Comparison of ENCODE assay signal across 12 cellular contexts in the genomic region with DNA sequence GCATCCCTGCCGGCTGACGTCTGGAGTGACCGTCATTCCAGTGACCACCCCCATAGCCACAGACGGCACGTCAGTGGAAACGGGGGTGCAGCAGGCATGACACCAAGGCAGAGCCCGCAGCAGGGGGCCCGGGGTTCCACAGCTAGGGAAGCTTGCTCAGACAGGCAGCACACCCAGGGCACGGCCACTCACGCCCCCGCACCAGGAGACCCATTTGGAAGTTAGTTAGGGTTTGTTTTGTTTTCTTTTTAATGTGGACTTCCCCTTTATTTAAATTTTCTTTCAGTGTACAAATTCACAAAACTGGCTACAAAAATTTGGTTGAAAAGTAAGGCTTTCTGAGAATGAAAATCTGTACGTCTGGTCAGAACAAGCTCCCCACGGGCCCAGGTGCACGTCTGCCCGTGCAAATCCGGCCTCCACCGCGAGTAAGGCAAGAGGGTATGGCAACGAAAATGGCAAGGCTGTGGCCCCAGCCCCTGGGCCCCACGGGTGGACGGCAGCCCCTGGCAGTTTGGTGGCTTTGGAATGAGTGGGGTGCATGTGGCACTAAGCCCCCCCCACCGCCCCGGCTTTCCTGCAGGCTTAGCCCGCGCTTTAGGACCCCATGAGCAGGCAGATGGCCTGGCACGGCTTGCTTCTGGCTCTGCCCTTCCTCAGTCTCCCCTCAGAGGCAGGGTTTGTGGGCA.
A peak's percentile ranks its signal among the peaks of the same experiment; 100 is the strongest.
DNase-seq lines count a peak whose midpoint lies in the region; ATAC-seq, FAIRE-seq and TF ChIP-seq lines count a peak whose summit lies in the region.
"Had no signal": no experiment of that assay in that cellular context is flagged by ENCODE, and none has a peak within 500 bp of the region (broad histone marks: within the 10 kb centered on the region; RNA-seq: fewer than 3 reads in every experiment).

No MANE protein-coding gene starts in this region.

- H3K9me2 ChIP-seq in DOHH2 (replicated peaks; ENCODE audit: control insufficient read depth, low read length) = no peaks in the 10 kb centered on the region

- peak overlapping the region; percentile 27 for H4K8ac ChIP-seq in mesenchymal stem cell (ENCODE audit: low read length)

- H3K4me2 ChIP-seq in DOHH2 (ENCODE audit: low read length) (peak overlapping the region; percentile 67), mesenchymal stem cell (ENCODE audit: low read length, poor library complexity, severe bottlenecking) (no peak overlapping the region)

- peaks cover 79% of the 10 kb centered on the region for H3K4me1 ChIP-seq in DOHH2 (ENCODE audit: control insufficient read depth, low read length)
- peaks cover 25% of the 10 kb centered on the region for H3K4me1 ChIP-seq in mesenchymal stem cell (ENCODE audit: control insufficient read depth, insufficient read depth, low read depth, low read length)
- peaks cover 34 to 49% of the 10 kb centered on the region in 2 donors for H3K4me1 ChIP-seq in gastrocnemius medialis

- no peak overlapping the region for H3K18ac ChIP-seq in mesenchymal stem cell (ENCODE audit: low read depth in 1 of 2, low read length in 2 of 2)

- peak overlapping the region; percentile 97 to 99 (median 98) for H3K27ac Mint-ChIP-seq in IgD-negative memory B cell

- peaks cover 0 to 2% (median 0%) of the 10 kb centered on the region in 3 donors for H3K9me3 Mint-ChIP-seq in IgD-negative memory B cell

- no peak for DNase-seq in mesenchymal stem cell
- DNase-seq in stimulated activated CD4-positive, alpha-beta T cell treated with anti-CD3 and anti-CD28 coated beads, Interleukin-15, amount 100 ng/mL, for 24 hours = no peak
- no peak for DNase-seq in gastrocnemius medialis
- no peak for DNase-seq in activated CD4-positive, alpha-beta T cell treated with anti-CD3 and anti-CD28 coated beads, Interleukin-2, amount 50 U/mL, for 4 hours
- no peak for DNase-seq in urothelium cell line (ENCODE audit: low spot score)
- DNase-seq: activated CD4-positive, alpha-beta T cell treated with anti-CD3 and anti-CD28 coated beads for 1 hour; amygdala; NCI-H774; stimulated activated CD4-positive, alpha-beta T cell treated with anti-CD3 and anti-CD28 coated beads, Interleukin-1b, Interleukin-23, amount 100 ng/mL, for 48 hours had no signal

- H3K27me3 Mint-ChIP-seq in IgD-negative memory B cell = no peaks in the 10 kb centered on the region

- H2BK15ac ChIP-seq in mesenchymal stem cell (ENCODE audit: low read depth, poor library complexity, severe bottlenecking) = no peak overlapping the region

- H2BK120ac ChIP-seq in mesenchymal stem cell (ENCODE audit: low read depth, low read length) = no peak overlapping the region

- TF ChIP-seq POLR2A in gastrocnemius medialis (IDR thresholded peaks at IDR 0.05) = no peak

- in situ Hi-C loops in gastrocnemius medialis (cut with MboI; ENCODE audit: low sequenced_read_pairs in 4 of 4) = no loop called here

- H2BK5ac ChIP-seq in mesenchymal stem cell (ENCODE audit: low read depth, low read length, poor library complexity, severe bottlenecking) = no peak overlapping the region

- peak overlapping the region; percentile 73 for H4K91ac ChIP-seq in mesenchymal stem cell (ENCODE audit: low read length)

- H3K4me3 Mint-ChIP-seq in IgD-negative memory B cell = peak overlapping the region; percentile 79 to 94 (median 88)

- no peaks in the 10 kb centered on the region for H3K9me3 ChIP-seq in DOHH2 (ENCODE audit: control insufficient read depth, insufficient read depth, low read length)
- H3K9me3 ChIP-seq in mesenchymal stem cell (ENCODE audit: control insufficient read depth, low read length) = no peaks in the 10 kb centered on the region
- no peaks in the 10 kb centered on the region for H3K9me3 ChIP-seq in gastrocnemius medialis

- H3K27ac ChIP-seq in DOHH2 (ENCODE audit: low read depth, low read length) (peak overlapping the region; percentile 71), mesenchymal stem cell (ENCODE audit: low read length, poor library complexity, severe bottlenecking) (no peak overlapping the region), gastrocnemius medialis (no peak overlapping the region)

- no peak for TF ChIP-seq CTCF in DOHH2 (IDR thresholded peaks at IDR 0.05; ENCODE audit: low read depth, low read length, poor library complexity, severe bottlenecking)
- TF ChIP-seq CTCF in gastrocnemius medialis (IDR thresholded peaks at IDR 0.05 in 4 of 5, conservative IDR thresholded peaks at IDR 0.05 in 1 of 5) = no peak

- H3F3A ChIP-seq in DOHH2 (ENCODE audit: control insufficient read depth, insufficient read depth) = no peaks in the 10 kb centered on the region; the same call in 1 of the 2 replicates

- H3K27me3 ChIP-seq in DOHH2 (ENCODE audit: control insufficient read depth, low read length) = no peaks in the 10 kb centered on the region
- no peaks in the 10 kb centered on the region for H3K27me3 ChIP-seq in mesenchymal stem cell (ENCODE audit: control insufficient read depth in 1 of 2, insufficient read depth in 1 of 2, low read length in 2 of 2)
- no peaks in the 10 kb centered on the region for H3K27me3 ChIP-seq in gastrocnemius medialis

- H2AFZ ChIP-seq in mesenchymal stem cell (ENCODE audit: low read depth, low read length) = no peak overlapping the region

- H3K4ac ChIP-seq in mesenchymal stem cell (ENCODE audit: low read depth in 1 of 2, low read length in 2 of 2) = no peak overlapping the region

- H3K79me1 ChIP-seq in mesenchymal stem cell (replicated peaks; ENCODE audit: low read length, poor library complexity, severe bottlenecking) = peaks cover 18% of the 10 kb centered on the region

- H3K23ac ChIP-seq in mesenchymal stem cell (ENCODE audit: low read length in 2 of 2) = no peak overlapping the region

- peak overlapping the region in 1 of 2 experiments; percentile 63 for H3K14ac ChIP-seq in mesenchymal stem cell (ENCODE audit: low read length in 2 of 2)

- no peak overlapping the region for H2BK12ac ChIP-seq in mesenchymal stem cell (ENCODE audit: low read length in 2 of 2)

- H2AK5ac ChIP-seq in mesenchymal stem cell (ENCODE audit: low read length, severe bottlenecking) = no peak overlapping the region

- H3K36me3 ChIP-seq in DOHH2 (ENCODE audit: control insufficient read depth, low read length) (peaks cover 27% of the 10 kb centered on the region), mesenchymal stem cell (ENCODE audit: control insufficient read depth in 1 of 2, insufficient read depth in 2 of 2, low read depth in 1 of 2, low read length in 2 of 2) (peaks cover 0 to 62% of the 10 kb centered on the region in 2 experiments), gastrocnemius medialis (peaks cover 0 to 16% of the 10 kb centered on the region in 2 donors)

- no peaks in the 10 kb centered on the region for H4K20me1 ChIP-seq in DOHH2 (ENCODE audit: control insufficient read depth, insufficient read depth, low read depth, low read length)

- peaks cover 41 to 57% (median 56%) of the 10 kb centered on the region in 3 donors for H3K4me1 Mint-ChIP-seq in IgD-negative memory B cell

- H3K36me3 Mint-ChIP-seq in IgD-negative memory B cell = peaks cover 6% of the 10 kb centered on the region

- ATAC-seq in GM21390 (IDR thresholded peaks at IDR 0.05; ENCODE audit: unreplicated experiment) = peak; percentile 42
- no peak for ATAC-seq in gastrocnemius medialis

- no peak overlapping the region for H3K9ac ChIP-seq in mesenchymal stem cell (ENCODE audit: low read length)

- intact Hi-C loops in gastrocnemius medialis (cut with DNase I; ENCODE audit: low total_unique reads) = loop anchor here (10.0 kb wide), 1 partner anchor 185 kb away; a partner anchor contains a TSS

- H3K4me3 ChIP-seq in DOHH2 (ENCODE audit: low read length) (peak overlapping the region; percentile 45), mesenchymal stem cell (ENCODE audit: insufficient read depth in 1 of 2, low read depth in 1 of 2, low read length in 2 of 2) (no peak overlapping the region), gastrocnemius medialis (no peak overlapping the region)

- peaks cover 17% of the 10 kb centered on the region for H3K79me2 ChIP-seq in DOHH2 (ENCODE audit: control insufficient read depth, low read length)

- 95% methylated on average over 21 of the region's 26 CpGs for WGBS in mesenchymal stem cell

- FAIRE-seq in urothelium cell line (lab: Jason Lieb, UNC) = no peak
